9 cellular contexts compared by ENCODE assay signal in genomic region chr3:161096771-161097367, GRCh38. TPM values are rescaled to one million over a fixed set of nuclear protein-coding genes. Genes with fewer than 3 reads are reported as not detected.
DNase-seq lines count a peak whose midpoint lies in the region; ATAC-seq and TF ChIP-seq lines count a peak whose summit lies in the region.
"Had no signal": no experiment of that assay in that cellular context is flagged by ENCODE, and none has a peak within 500 bp of the region (broad histone marks: within the 10 kb centered on the region; RNA-seq: fewer than 3 reads in every experiment).

No MANE protein-coding gene starts in this region.

- no TSS peak for BruUV-seq in PC-3 (replicated peaks; lab: Mats Ljungman, UMichigan)

- TF ChIP-seq CTCF in CD4-positive, alpha-beta T cell (IDR thresholded peaks at IDR 0.05): peak; percentile 39
- TF ChIP-seq CTCF in GM23338 (conservative IDR thresholded peaks at IDR 0.05; ENCODE audit: low read depth in 2 of 2) (peak; percentile 69 to 73), PC-3 (conservative IDR thresholded peaks at IDR 0.05; ENCODE audit: low read depth, low read length) (peak; percentile 93), fibroblast of lung (conservative IDR thresholded peaks at IDR 0.05 in 1 of 2, IDR thresholded peaks at IDR 0.05 in 1 of 2; ENCODE audit: low read depth in 1 of 2, low read length in 2 of 2) (peak; percentile 1 to 25)

- POLR2A ChIA-PET in CD4-positive, alpha-beta T cell (lab: Charles Lee): no interaction called here
- POLR2A ChIA-PET in PC-3 (lab: Charles Lee; ENCODE audit: unreplicated experiment): interaction anchor here (0.5 kb wide), 1 partner anchor 131 kb away, joined by 3 read pairs; no protein-coding TSS in a partner anchor

- H3K27me3 Mint-ChIP-seq in CD4-positive, alpha-beta T cell: no peaks in the 10 kb centered on the region
- no peaks in the 10 kb centered on the region for H3K27me3 Mint-ChIP-seq in GM23338 (ENCODE audit: insufficient read depth, low read depth, poor library complexity)
- H3K27me3 Mint-ChIP-seq: memory B cell had no signal

- no peak overlapping the region for H3K27ac Mint-ChIP-seq in CD4-positive, alpha-beta T cell
- H3K27ac Mint-ChIP-seq in GM23338: no peak overlapping the region
- H3K27ac Mint-ChIP-seq: memory B cell had no signal

- no peak overlapping the region for H2AFZ ChIP-seq in GM23338
- H2AFZ ChIP-seq in PC-3 (ENCODE audit: low read length): no peak overlapping the region
- H2AFZ ChIP-seq in fibroblast of lung (ENCODE audit: low read length): no peak overlapping the region

- H3K27me3 ChIP-seq in CD4-positive, alpha-beta T cell (ENCODE audit: control insufficient read depth, insufficient read depth, low read length): no peaks in the 10 kb centered on the region
- H3K27me3 ChIP-seq in GM23338 (ENCODE audit: insufficient read depth) (no peaks in the 10 kb centered on the region), PC-3 (ENCODE audit: low read length) (no peaks in the 10 kb centered on the region), fibroblast of lung (ENCODE audit: control insufficient read depth, insufficient read depth, low read length) (no peaks in the 10 kb centered on the region)

- H3K9ac ChIP-seq in PC-3 (ENCODE audit: low read length) (no peak overlapping the region), fibroblast of lung (ENCODE audit: insufficient read depth, low read length) (no peak overlapping the region)

- no peaks in the 10 kb centered on the region for H3K9me3 Mint-ChIP-seq in CD4-positive, alpha-beta T cell
- no peaks in the 10 kb centered on the region for H3K9me3 Mint-ChIP-seq in GM23338
- H3K9me3 Mint-ChIP-seq: memory B cell had no signal

- no peaks in the 10 kb centered on the region for H3K36me3 ChIP-seq in GM23338 (ENCODE audit: insufficient read depth)
- H3K36me3 ChIP-seq in PC-3 (ENCODE audit: low read depth, low read length): peaks cover 44% of the 10 kb centered on the region
- H3K36me3 ChIP-seq in fibroblast of lung (ENCODE audit: control insufficient read depth, insufficient read depth, low read length): no peaks in the 10 kb centered on the region

- no peaks in the 10 kb centered on the region for H3K36me3 Mint-ChIP-seq in CD4-positive, alpha-beta T cell (ENCODE audit: low read depth)
- no peaks in the 10 kb centered on the region for H3K36me3 Mint-ChIP-seq in GM23338 (ENCODE audit: low read depth)
- H3K36me3 Mint-ChIP-seq: memory B cell had no signal

- DNase-seq in CD4-positive, alpha-beta T cell: peak in 1 of 10 experiments; percentile 12
- peak; percentile 76 for DNase-seq in GM23338 (ENCODE audit: low spot score)
- DNase-seq in PC-3: peak; percentile 72
- DNase-seq in fibroblast of lung (ENCODE audit: low read depth in 2 of 2): peak in 1 of 2 donors; percentile 11
- DNase-seq in Ammon's horn (ENCODE audit: low spot score): no peak
- no peak for DNase-seq in GM19240 (ENCODE audit: insufficient read length, low spot score)

- no peaks in the 10 kb centered on the region for H3K79me2 ChIP-seq in GM23338 (replicated peaks; ENCODE audit: insufficient read depth)
- peaks cover 11% of the 10 kb centered on the region; the same call in 1 of the 2 replicates for H3K79me2 ChIP-seq in PC-3 (ENCODE audit: low read length)
- no peaks in the 10 kb centered on the region for H3K79me2 ChIP-seq in fibroblast of lung (ENCODE audit: control insufficient read depth, insufficient read depth, low read length)

- H3K4me3 ChIP-seq in GM23338 (no peak overlapping the region), PC-3 (ENCODE audit: low read length) (no peak overlapping the region), fibroblast of lung (replicated peaks in 1 of 4; ENCODE audit: control extremely low read depth in 1 of 4, insufficient read depth in 1 of 4, low read depth in 3 of 4, low read length in 4 of 4) (no peak overlapping the region)

- H3K4me1 ChIP-seq in GM23338 (ENCODE audit: insufficient read depth) (no peaks in the 10 kb centered on the region), PC-3 (ENCODE audit: insufficient read depth, low read length) (0 out of 2 replicates have a peak, but pooled peaks cover 11% of the 10 kb centered on the region), fibroblast of lung (ENCODE audit: control insufficient read depth, extremely low read depth, insufficient read depth, low read length) (no peaks in the 10 kb centered on the region)

- H3K4me2 ChIP-seq in GM23338 (no peak overlapping the region), PC-3 (ENCODE audit: low read length) (no peak overlapping the region), fibroblast of lung (ENCODE audit: extremely low read depth, insufficient read depth, low read length) (no peak overlapping the region)

- no peak overlapping the region for H3K27ac ChIP-seq in CD4-positive, alpha-beta T cell (ENCODE audit: low read depth, low read length)
- no peak overlapping the region for H3K27ac ChIP-seq in GM23338 (ENCODE audit: low read depth)
- H3K27ac ChIP-seq in PC-3 (ENCODE audit: low read length): no peak overlapping the region
- no peak overlapping the region for H3K27ac ChIP-seq in fibroblast of lung (ENCODE audit: insufficient read depth, low read length)

- H3K9me3 ChIP-seq in CD4-positive, alpha-beta T cell (ENCODE audit: control insufficient read depth, low read length): no peaks in the 10 kb centered on the region
- H3K9me3 ChIP-seq in PC-3 (ENCODE audit: low read length): no peaks in the 10 kb centered on the region
- no peaks in the 10 kb centered on the region for H3K9me3 ChIP-seq in fibroblast of lung (ENCODE audit: control insufficient read depth, insufficient read depth, low read depth, low read length)

- H4K20me1 ChIP-seq in GM23338 (replicated peaks; ENCODE audit: insufficient read depth): no peaks in the 10 kb centered on the region
- H4K20me1 ChIP-seq in PC-3 (ENCODE audit: low read length): no peaks in the 10 kb centered on the region
- no peaks in the 10 kb centered on the region for H4K20me1 ChIP-seq in fibroblast of lung (ENCODE audit: control insufficient read depth, extremely low read depth, insufficient read depth, low read length)

- CTCF ChIA-PET in CD4-positive, alpha-beta T cell (lab: Charles Lee): interaction anchor here (1.0 to 1.3 kb wide), 2 partner anchors 178 to 327 kb away, joined by 3 to 5 read pairs; no protein-coding TSS in a partner anchor
- CTCF ChIA-PET in PC-3 (lab: Charles Lee): interaction anchor here (0.5 to 1.2 kb wide), 5 partner anchors 27 to 327 kb away, joined by 3 to 5 read pairs (median 4); no protein-coding TSS in a partner anchor

- H3F3A ChIP-seq in GM23338 (replicated peaks; ENCODE audit: low read depth) (no peaks in the 10 kb centered on the region), PC-3 (ENCODE audit: low read length, unreplicated experiment) (no peaks in the 10 kb centered on the region)

- intact Hi-C loops in CD4-positive, alpha-beta T cell (cut with DNase I, micrococcal nuclease): loop anchor here (1.0 to 10.0 kb wide), 3 partner anchors 178 to 327 kb away; no protein-coding TSS in a partner anchor
- intact Hi-C loops in PC-3 (cut with micrococcal nuclease): loop anchor here (1.0 to 10.0 kb wide), 7 partner anchors 74 to 392 kb away; partner anchors contain the start of gene NMD3

- H3K9me2 ChIP-seq in GM23338 (ENCODE audit: insufficient read depth): no peaks in the 10 kb centered on the region
- no peaks in the 10 kb centered on the region for H3K9me2 ChIP-seq in PC-3 (replicated peaks; ENCODE audit: low read length)

- H3K4me3 Mint-ChIP-seq in CD4-positive, alpha-beta T cell: no peak overlapping the region
- no peak overlapping the region for H3K4me3 Mint-ChIP-seq in GM23338
- H3K4me3 Mint-ChIP-seq: memory B cell had no signal

- ATAC-seq in CD4-positive, alpha-beta T cell (ENCODE audit: poor library complexity): no peak
- ATAC-seq in GM23338: peak; percentile 91
- peak; percentile 77 for ATAC-seq in PC-3
- ATAC-seq in HG02840 (IDR thresholded peaks at IDR 0.05; ENCODE audit: low FRiP score, unreplicated experiment): no peak
- no peak for ATAC-seq in GM18517 (IDR thresholded peaks at IDR 0.05; ENCODE audit: unreplicated experiment)

- no peaks in the 10 kb centered on the region for H3K4me1 Mint-ChIP-seq in CD4-positive, alpha-beta T cell (ENCODE audit: low read depth)
- H3K4me1 Mint-ChIP-seq in GM23338: peaks cover 2% of the 10 kb centered on the region; the same call in 2 of the 3 replicates
- H3K4me1 Mint-ChIP-seq: memory B cell had no signal

TF ChIP-seq in GM23338, 12 proteins besides CTCF, POLR2A, EP300 and RAD21:
- TF ChIP-seq POLR2AphosphoS5 (IDR thresholded peaks at IDR 0.05; ENCODE audit: low read depth): no peak
TF ChIP-seq in GM23338: peak in this region for 0.

RNA-seq across cellular contexts. Expression of gene B3GALNT1, which starts 8.3 kb away (rescaled TPM):
- total RNA-seq in CD4-positive, alpha-beta T cell: under 1 TPM; 0.20 to 0.33 TPM
- total RNA-seq in GM23338 (2014; rRNA removed; shearing (Covaris generic)): 5.9 and 8.3 TPM in 2 replicates
- polyA plus RNA-seq in GM23338 (2016; fragmentation: Nextera tagmentation; extraction: Ambion mirVana) (3.1 and 3.3 TPM in 2 replicates), fibroblast of lung (13.0 and 17.9 TPM in 2 replicates)
- total RNA-seq in PC-3 (2014; rRNA removed) (110 and 125 TPM in 2 replicates), fibroblast of lung (13.1 and 15.9 TPM in 2 replicates)
- polyA plus RNA-seq in fibroblast of lung (2012): 11.1 and 13.0 TPM in 2 replicates
- 43.2 and 56.8 TPM in 2 replicates for polyA minus RNA-seq in fibroblast of lung (ENCODE audit: low replicate concordance)

Comparison
In these comparisons a context has a peak if more than half of its experiments do, and no peak if none do; other contexts are left out.
1. ATAC-seq: peak in GM23338 (single experiment) and PC-3 (single experiment); none in CD4-positive, alpha-beta T cell (single experiment), HG02840 (single experiment) and GM18517 (single experiment).
2. DNase-seq: peak in GM23338 (single experiment) and PC-3 (single experiment); none in Ammon's horn (single experiment) and GM19240 (single experiment).
3. CTCF ChIP-seq: peak in every context shown above with its lines; median percentile 93 in PC-3; 71 in GM23338; 39 in CD4-positive, alpha-beta T cell; 13 in fibroblast of lung.